8 cellular contexts compared by ENCODE assay signal in genomic region chr7:94004024-94004945, GRCh38. TPM values are rescaled to one million over a fixed set of nuclear protein-coding genes. Genes with fewer than 3 reads are reported as not detected.
A peak's percentile ranks its signal among the peaks of the same experiment; 100 is the strongest.
DNase-seq lines count a peak whose midpoint lies in the region; ATAC-seq, FAIRE-seq and TF ChIP-seq lines count a peak whose summit lies in the region.

BET1 (minus strand) TSS chr7:94004355; CDS start chr7:94004216, 139 bp downstream.

- no peaks in the 10 kb centered on the region for H4K20me1 ChIP-seq in OCI-LY1 (ENCODE audit: insufficient read depth, low read length)

- H3K4me1 Mint-ChIP-seq in Calu3 (ENCODE audit: low read depth, unreplicated experiment) = peaks cover 27% of the 10 kb centered on the region

- H3K36me3 Mint-ChIP-seq in Calu3 (ENCODE audit: insufficient read depth, unreplicated experiment) = peaks cover 15% of the 10 kb centered on the region

- peak within 1 kb of the TSS; percentile 97 for H3K4me3 Mint-ChIP-seq in Calu3 (ENCODE audit: low read depth, unreplicated experiment)

- H3K9ac ChIP-seq in HUES64 (ENCODE audit: low read depth, low read length) (peak within 1 kb of the TSS; percentile 88), OCI-LY1 (ENCODE audit: low read length) (peak within 1 kb of the TSS; percentile 84)

- CTCF ChIA-PET in Calu3 (lab: Charles Lee) = no interaction called here

- H3K79me2 ChIP-seq in OCI-LY1 (ENCODE audit: insufficient read depth, low read length) = peaks cover 37% of the 10 kb centered on the region

- H3F3A ChIP-seq in OCI-LY1 (ENCODE audit: insufficient read depth, low read length) = no peaks in the 10 kb centered on the region

- H3K27ac ChIP-seq in HUES64 (ENCODE audit: low read depth, low read length) = peak within 1 kb of the TSS; percentile 72
- peak within 1 kb of the TSS; percentile 52 for H3K27ac ChIP-seq in OCI-LY1 (ENCODE audit: low read depth, low read length, poor library complexity, severe bottlenecking)
- peak within 1 kb of the TSS; percentile 90 for H3K27ac ChIP-seq in mesodermal cell (ENCODE audit: low read depth, low read length, severe bottlenecking)

- peak within 1 kb of the TSS; percentile 88 for H3K4me2 ChIP-seq in OCI-LY1 (ENCODE audit: low read length)

- peaks cover 14% of the 10 kb centered on the region; the same call in 1 of the 2 replicates for H3K4me1 ChIP-seq in HUES64 (ENCODE audit: insufficient read depth, low read length)
- peaks cover 58% of the 10 kb centered on the region for H3K4me1 ChIP-seq in OCI-LY1 (ENCODE audit: insufficient read depth, low read length, severe bottlenecking)
- H3K4me1 ChIP-seq in mesodermal cell (ENCODE audit: control insufficient read depth, insufficient read depth, low read length, poor library complexity, severe bottlenecking) = no peaks in the 10 kb centered on the region

- H3K27me3 ChIP-seq in HUES64 (ENCODE audit: insufficient read depth, low read length) (no peaks in the 10 kb centered on the region), OCI-LY1 (ENCODE audit: insufficient read depth, low read length) (no peaks in the 10 kb centered on the region)

- no peaks in the 10 kb centered on the region for H3K9me2 ChIP-seq in OCI-LY1 (ENCODE audit: low read depth, low read length)

- BruUV-seq in Calu3 (replicated peaks; lab: Mats Ljungman, UMichigan) = no TSS peak

- intact Hi-C loops in Calu3 (cut with micrococcal nuclease; ENCODE audit: unreplicated experiment) = no loop called here

- FAIRE-seq in endometrium (lab: Jason Lieb, UNC) = peak; percentile 87

- peak; percentile 96 for ATAC-seq in GM21447 (IDR thresholded peaks at IDR 0.05; ENCODE audit: unreplicated experiment)

- peak within 1 kb of the TSS; percentile 57 for H2AFZ ChIP-seq in OCI-LY1 (ENCODE audit: low read length)

- H3K27me3 Mint-ChIP-seq in Calu3 (ENCODE audit: unreplicated experiment) = no peaks in the 10 kb centered on the region

- peak; percentile 82 for DNase-seq in Calu3
- DNase-seq in activated CD8-positive, alpha-beta memory T cell treated with anti-CD3 and anti-CD28 coated beads, Interleukin-2, amount 50 U/mL, for 4 hours = peak; percentile 94
- peak; percentile 84 to 88 for DNase-seq in stimulated activated CD8-positive, alpha-beta memory T cell treated with anti-CD3 and anti-CD28 coated beads, Interleukin-15, amount 100 ng/mL, for 4 hours (ENCODE audit: low read depth in 2 of 2)

- H3K9me3 Mint-ChIP-seq in Calu3 (ENCODE audit: low read depth, unreplicated experiment) = no peaks in the 10 kb centered on the region

- 3% methylated on average over 46 of the region's 47 CpGs for WGBS in HUES64
- 1 to 3% methylated on average over 27 to 34 of the region's 47 CpGs for WGBS in mesodermal cell (ENCODE audit: insufficient coverage in 2 of 2), 2 experiments

- no peaks in the 10 kb centered on the region for H3K9me3 ChIP-seq in HUES64 (ENCODE audit: insufficient read depth, low read depth, low read length)
- H3K9me3 ChIP-seq in OCI-LY1 (ENCODE audit: low read length) = no peaks in the 10 kb centered on the region
- no peaks in the 10 kb centered on the region for H3K9me3 ChIP-seq in mesodermal cell (ENCODE audit: control insufficient read depth, low read length)

- peak within 1 kb of the TSS; percentile 99 for H3K27ac Mint-ChIP-seq in Calu3 (ENCODE audit: unreplicated experiment)

- peak within 1 kb of the TSS; percentile 89 for H3K4me3 ChIP-seq in HUES64 (ENCODE audit: low read length)
- H3K4me3 ChIP-seq in OCI-LY1 (ENCODE audit: low read depth, low read length, poor library complexity, severe bottlenecking) = peak within 1 kb of the TSS; percentile 84
- peak within 1 kb of the TSS; percentile 80 for H3K4me3 ChIP-seq in mesodermal cell (ENCODE audit: extremely low read depth, insufficient read depth, low read length, poor library complexity, severe bottlenecking)

- H3K36me3 ChIP-seq in HUES64 (ENCODE audit: insufficient read depth, low read length) (no peaks in the 10 kb centered on the region), OCI-LY1 (ENCODE audit: insufficient read depth, low read length) (peaks cover 12% of the 10 kb centered on the region; the same call in 1 of the 2 replicates), mesodermal cell (ENCODE audit: control insufficient read depth, insufficient read depth, low read length) (peaks cover 2% of the 10 kb centered on the region)

- TF ChIP-seq CTCF in Calu3 (IDR thresholded peaks at IDR 0.05; ENCODE audit: unreplicated experiment) (no peak), OCI-LY1 (IDR thresholded peaks at IDR 0.05; ENCODE audit: low read length) (no peak)

RNA-seq across cellular contexts. Expression of gene BET1, which starts in this region (rescaled TPM):
- total RNA-seq in Calu3 (2022) = 18.7 and 21.4 TPM in 2 replicates
- 21.4 TPM for polyA plus RNA-seq in HUES64 (2013, experiment 1 of 2)
- 24.0 TPM for polyA plus RNA-seq in HUES64 (2013, experiment 2 of 2)
- polyA plus RNA-seq in mesodermal cell (2013, experiment 1 of 2) = 38.5 TPM
- 42.8 TPM for polyA plus RNA-seq in mesodermal cell (2013, experiment 2 of 2)

Comparison
In these comparisons a context has a peak if more than half of its experiments do, and no peak if none do; other contexts are left out.
1. Peak in every context shown above with its lines: DNase-seq, ATAC-seq, H3K4me3 ChIP-seq and H3K27ac ChIP-seq.